ENCODE assay signal across 34 cellular contexts in the genomic region with DNA sequence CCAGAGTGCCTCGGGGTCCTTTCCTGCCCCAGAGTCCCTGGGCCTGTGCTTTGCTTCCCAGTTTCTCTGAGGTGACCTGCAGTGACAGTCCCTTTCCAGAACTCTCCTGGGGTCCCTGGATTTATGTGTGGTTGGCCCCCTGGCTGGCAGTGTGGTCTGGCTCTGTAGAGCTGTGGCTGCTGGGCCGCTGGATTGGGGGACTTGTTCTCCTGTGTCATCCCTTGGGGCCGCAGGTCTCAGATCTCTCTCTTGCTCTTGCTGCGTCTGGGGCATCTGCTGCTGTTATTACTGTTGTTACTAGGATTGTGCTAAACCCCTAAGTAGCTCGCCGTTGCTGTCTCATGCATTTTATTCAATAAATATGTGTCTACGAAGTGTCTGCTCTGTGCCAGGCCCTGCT. TPM values are rescaled to one million over a fixed set of nuclear protein-coding genes. Genes with fewer than 3 reads are reported as not detected.
"Had no signal": no experiment of that assay in that cellular context is flagged by ENCODE, and none has a peak within 500 bp of the region (broad histone marks: within the 10 kb centered on the region; RNA-seq: fewer than 3 reads in every experiment).

No MANE protein-coding gene starts in this region.

- H3K4me3 ChIP-seq: ascending aorta, cardiac muscle cell, PC-9, SJCRH30, SK-N-MC had no signal

- H3K9me3 ChIP-seq: ascending aorta, SJCRH30 had no signal

- H3K4me1 ChIP-seq: ascending aorta, SJCRH30 had no signal

- H3K27me3 Mint-ChIP-seq: activated B cell treated with CpG ODN at 0.5 μM for 24 hours; activated CD4-positive, alpha-beta memory T cell treated with anti-CD3 and anti-CD28 coated beads for 36 hours; activated naive CD8-positive, alpha-beta T cell treated with anti-CD3 and anti-CD28 coated beads for 36 hours; central memory CD8-positive, alpha-beta T cell had no signal

- H3K27ac Mint-ChIP-seq: activated B cell treated with CpG ODN at 0.5 μM for 24 hours; activated CD4-positive, alpha-beta memory T cell treated with anti-CD3 and anti-CD28 coated beads for 36 hours; activated naive CD4-positive, alpha-beta T cell treated with anti-CD3 and anti-CD28 coated beads for 36 hours; activated naive CD8-positive, alpha-beta T cell treated with anti-CD3 and anti-CD28 coated beads for 36 hours; activated T-helper 1 cell treated with anti-CD3 and anti-CD28 coated beads, Interleukin-12 subunit alpha, Interleukin-12 subunit beta, Interleukin-2, Interleukin-4 antibody, amounts not matched to agents 30 ng/mL and 10 ng/mL and 1 ng/mL, durations not matched to agents 14 hours and 24 hours and 36 hours; T-helper 1 cell treated with Interleukin-12 subunit alpha and Interleukin-12 subunit beta and Interleukin-4 antibody, amounts not matched to agents 30 μg/mL and 1 μg/mL, for 36 hours; T-helper 2 cell treated with Interferon-gamma antibody and Interleukin-4, amounts not matched to agents 5 μg/mL and 100 μg/mL, for 36 hours had no signal

- H3K36me3 ChIP-seq: ascending aorta, cardiac muscle cell, SJCRH30 had no signal

- ATAC-seq: activated T-cell treated with anti-CD3 and anti-CD28 coated beads, Interleukin-2, amount 50 U/mL, for 4 hours had no signal

- H3K4me2 ChIP-seq: PC-9 had no signal

- H3K9me3 Mint-ChIP-seq: activated B cell treated with CpG ODN at 0.5 μM for 24 hours; activated CD4-positive, alpha-beta memory T cell treated with anti-CD3 and anti-CD28 coated beads for 36 hours; activated naive CD4-positive, alpha-beta T cell treated with anti-CD3 and anti-CD28 coated beads for 36 hours; activated naive CD8-positive, alpha-beta T cell treated with anti-CD3 and anti-CD28 coated beads for 36 hours; activated T-cell treated with anti-CD3 and anti-CD28 coated beads, Interleukin-2, amount 50 U/mL, for 4 hours; activated T-helper 1 cell treated with anti-CD3 and anti-CD28 coated beads, Interleukin-12 subunit alpha, Interleukin-12 subunit beta, Interleukin-2, Interleukin-4 antibody, amounts not matched to agents 30 ng/mL and 10 ng/mL and 1 ng/mL, durations not matched to agents 14 hours and 24 hours and 36 hours; central memory CD8-positive, alpha-beta T cell; T-helper 1 cell treated with Interleukin-12 subunit alpha and Interleukin-12 subunit beta and Interleukin-4 antibody, amounts not matched to agents 30 μg/mL and 1 μg/mL, for 36 hours; T-helper 2 cell treated with Interferon-gamma antibody and Interleukin-4, amounts not matched to agents 5 μg/mL and 100 μg/mL, for 36 hours had no signal

- H3K36me3 Mint-ChIP-seq: activated CD4-positive, alpha-beta memory T cell treated with anti-CD3 and anti-CD28 coated beads for 36 hours; activated naive CD8-positive, alpha-beta T cell treated with anti-CD3 and anti-CD28 coated beads for 36 hours had no signal

- H3K4me3 Mint-ChIP-seq: activated B cell treated with CpG ODN at 0.5 μM for 24 hours; activated CD4-positive, alpha-beta memory T cell treated with anti-CD3 and anti-CD28 coated beads for 36 hours; activated naive CD4-positive, alpha-beta T cell treated with anti-CD3 and anti-CD28 coated beads for 36 hours; activated naive CD8-positive, alpha-beta T cell treated with anti-CD3 and anti-CD28 coated beads for 36 hours; activated T-cell treated with anti-CD3 and anti-CD28 coated beads, Interleukin-2, amount 50 U/mL, for 4 hours; activated T-helper 1 cell treated with anti-CD3 and anti-CD28 coated beads, Interleukin-12 subunit alpha, Interleukin-12 subunit beta, Interleukin-2, Interleukin-4 antibody, amounts not matched to agents 30 ng/mL and 10 ng/mL and 1 ng/mL, durations not matched to agents 14 hours and 24 hours and 36 hours; central memory CD8-positive, alpha-beta T cell; T-helper 1 cell treated with Interleukin-12 subunit alpha and Interleukin-12 subunit beta and Interleukin-4 antibody, amounts not matched to agents 30 μg/mL and 1 μg/mL, for 36 hours; T-helper 2 cell treated with Interferon-gamma antibody and Interleukin-4, amounts not matched to agents 5 μg/mL and 100 μg/mL, for 36 hours had no signal

- H3K27ac ChIP-seq: ascending aorta, cardiac muscle cell, PC-9, RWPE1, SJCRH30, SK-N-MC had no signal

- H3K27me3 ChIP-seq: ascending aorta, cardiac muscle cell had no signal

- DNase-seq: activated B cell treated with CpG ODN at 0.5 μM for 24 hours; activated CD4-positive, alpha-beta memory T cell treated with anti-CD3 and anti-CD28 coated beads for 36 hours; activated CD4-positive, alpha-beta T cell treated with anti-CD3 and anti-CD28 coated beads for 4 hours; activated CD4-positive, alpha-beta T cell treated with anti-CD3 and anti-CD28 coated beads, Interleukin-2, amount 50 U/mL, for 1 hour; activated CD4-positive, CD25-positive, alpha-beta regulatory T cell treated with anti-CD3 and anti-CD28 coated beads, Interleukin-2, amount 50 U/mL, for 72 hours; activated CD8-positive, alpha-beta memory T cell treated with anti-CD3 and anti-CD28 coated beads, Interleukin-2, amount 50 U/mL, for 4 hours; activated gamma-delta T cell treated with Interleukin-2 at 50 U/mL for 16 hours; activated naive CD4-positive, alpha-beta T cell treated with anti-CD3 and anti-CD28 coated beads for 36 hours; activated naive CD8-positive, alpha-beta T cell treated with anti-CD3 and anti-CD28 coated beads for 36 hours; activated T-cell treated with anti-CD3 and anti-CD28 coated beads for 4 hours; activated T-cell treated with anti-CD3 and anti-CD28 coated beads, Interleukin-2, amount 50 U/mL, for 4 hours; amniotic stem cell; KG1; MM.1S; NCI-H1436 treated with DMSO at 0.1 percent for 48 hours; NCI-H1694 treated with DMSO at 0.1 percent for 48 hours; NCI-H2029; NCI-H2227 treated with DMSO at 0.1 percent for 48 hours; NCI-H446; NCI-H510A treated with DMSO at 0.1 percent for 48 hours; NCI-H526 treated with DMSO at 0.1 percent for 48 hours; NCI-H774; PC-9; Right ventricle myocardium superior; SJCRH30 had no signal

- H2AFZ ChIP-seq: PC-9 had no signal

- H3K4me1 Mint-ChIP-seq: central memory CD8-positive, alpha-beta T cell had no signal

RNA-seq across cellular contexts. Expression of a gene that starts 31.9 kb away (rescaled TPM):
- total RNA-seq: ascending aorta, LHCN-M2, SJCRH30 had no signal
- polyA plus RNA-seq: cardiac muscle cell had no signal
